In genomic region chr1:1376551-1377226, GRCh38 we compare ENCODE assay signal across 10 cellular contexts. TPM values are rescaled to one million over a fixed set of nuclear protein-coding genes. Genes with fewer than 3 reads are reported as not detected.
DNase-seq lines count a peak whose midpoint lies in the region; ATAC-seq and TF ChIP-seq lines count a peak whose summit lies in the region.
"Had no signal": no experiment of that assay in that cellular context is flagged by ENCODE, and none has a peak within 500 bp of the region (broad histone marks: within the 10 kb centered on the region; RNA-seq: fewer than 3 reads in every experiment).

No MANE protein-coding gene starts in this region.

- no peaks in the 10 kb centered on the region for H3K27me3 Mint-ChIP-seq in activated CD4-positive, alpha-beta memory T cell treated with anti-CD3 and anti-CD28 coated beads, Interleukin-2, amount 10 ng/mL, durations not matched to agents 7 days and 5 days
- no peaks in the 10 kb centered on the region for H3K27me3 Mint-ChIP-seq in mesothelial cell of epicardium (ENCODE audit: low read depth)

- H3K27ac Mint-ChIP-seq in activated CD4-positive, alpha-beta memory T cell treated with anti-CD3 and anti-CD28 coated beads, Interleukin-2, amount 10 ng/mL, durations not matched to agents 7 days and 5 days = peak overlapping the region; percentile 95
- H3K27ac Mint-ChIP-seq in mesothelial cell of epicardium = no peak overlapping the region

- 81% methylated on average over 9 of the region's 10 CpGs for WGBS in SK-N-SH (ENCODE audit: low lambda C conversion rate)

- H3K36me3 ChIP-seq in DOHH2 (ENCODE audit: control insufficient read depth, low read length) (peaks cover 41% of the 10 kb centered on the region), SK-N-SH (replicated peaks in 1 of 2; ENCODE audit: control insufficient read depth in 1 of 2, insufficient read depth in 2 of 2, low read length in 1 of 2) (peaks cover 0 to 8% of the 10 kb centered on the region in 2 experiments)

- H3K4me3 ChIP-seq in DOHH2 (ENCODE audit: low read length) (peak overlapping the region; percentile 98), SK-N-SH (ENCODE audit: low read depth in 2 of 2, low read length in 1 of 2) (no peak overlapping the region)

- no peaks in the 10 kb centered on the region for H3K27me3 ChIP-seq in DOHH2 (ENCODE audit: control insufficient read depth, low read length)
- H3K27me3 ChIP-seq in SK-N-SH (ENCODE audit: insufficient read depth) = no peaks in the 10 kb centered on the region

- TF ChIP-seq CTCF in 22Rv1 (IDR thresholded peaks at IDR 0.05) (no peak), DOHH2 (IDR thresholded peaks at IDR 0.05; ENCODE audit: low read depth, low read length, poor library complexity, severe bottlenecking) (no peak), mesothelial cell of epicardium (IDR thresholded peaks at IDR 0.05; ENCODE audit: unreplicated experiment) (no peak), SK-N-SH (IDR thresholded peaks at IDR 0.05) (no peak)

- ATAC-seq in GM19452 (IDR thresholded peaks at IDR 0.05; ENCODE audit: unreplicated experiment) = no peak

- H3K9me3 ChIP-seq in DOHH2 (ENCODE audit: control insufficient read depth, insufficient read depth, low read length) (no peaks in the 10 kb centered on the region), SK-N-SH (no peaks in the 10 kb centered on the region)

- H3K36me3 Mint-ChIP-seq in activated CD4-positive, alpha-beta memory T cell treated with anti-CD3 and anti-CD28 coated beads, Interleukin-2, amount 10 ng/mL, durations not matched to agents 7 days and 5 days (ENCODE audit: low read depth) = peaks cover 11% of the 10 kb centered on the region
- no peaks in the 10 kb centered on the region for H3K36me3 Mint-ChIP-seq in mesothelial cell of epicardium

- H3K9me3 Mint-ChIP-seq in activated CD4-positive, alpha-beta memory T cell treated with anti-CD3 and anti-CD28 coated beads, Interleukin-2, amount 10 ng/mL, durations not matched to agents 7 days and 5 days = no peaks in the 10 kb centered on the region
- H3K9me3 Mint-ChIP-seq in mesothelial cell of epicardium = no peaks in the 10 kb centered on the region

- peaks cover 7% of the 10 kb centered on the region for H3F3A ChIP-seq in DOHH2 (ENCODE audit: control insufficient read depth, insufficient read depth)
- H3F3A ChIP-seq in SK-N-SH (replicated peaks; ENCODE audit: insufficient read depth) = peaks cover 13% of the 10 kb centered on the region

- H3K9ac ChIP-seq in SK-N-SH = no peak overlapping the region

- H3K9me2 ChIP-seq in DOHH2 (replicated peaks; ENCODE audit: control insufficient read depth, low read length) = no peaks in the 10 kb centered on the region
- H3K9me2 ChIP-seq in SK-N-SH = no peaks in the 10 kb centered on the region

- H4K20me1 ChIP-seq in DOHH2 (ENCODE audit: control insufficient read depth, insufficient read depth, low read depth, low read length) = peaks cover 6% of the 10 kb centered on the region; the same call in 1 of the 2 replicates
- H4K20me1 ChIP-seq in SK-N-SH (ENCODE audit: insufficient read depth) = no peaks in the 10 kb centered on the region

- H3K4me3 Mint-ChIP-seq in activated CD4-positive, alpha-beta memory T cell treated with anti-CD3 and anti-CD28 coated beads, Interleukin-2, amount 10 ng/mL, durations not matched to agents 7 days and 5 days = peak overlapping the region; percentile 90
- peak overlapping the region; percentile 83 for H3K4me3 Mint-ChIP-seq in mesothelial cell of epicardium

- no peak for DNase-seq in activated CD4-positive, alpha-beta memory T cell treated with anti-CD3 and anti-CD28 coated beads, Interleukin-2, amount 10 ng/mL, durations not matched to agents 7 days and 5 days
- DNase-seq in mesothelial cell of epicardium (ENCODE audit: low spot score in 2 of 2, unreplicated experiment in 2 of 2) = no peak
- no peak for DNase-seq in substantia nigra (lab: John Stamatoyannopoulos, UW)
- DNase-seq in SK-N-SH = no peak
- DNase-seq in NCI-H1105 (lab: John Stamatoyannopoulos, UW) = no peak
- DNase-seq: NCI-H2029 treated with DMSO at 0.1 percent for 48 hours, WERI-Rb-1 had no signal

- H3K4me1 ChIP-seq in DOHH2 (ENCODE audit: control insufficient read depth, low read length) = peaks cover 30% of the 10 kb centered on the region
- H3K4me1 ChIP-seq in SK-N-SH (ENCODE audit: control insufficient read depth in 1 of 2, insufficient read depth in 2 of 2, low read depth in 1 of 2, low read length in 1 of 2) = peaks cover 0 to 27% of the 10 kb centered on the region in 2 experiments; a peak in 1 of 4 replicates

- CTCF ChIA-PET in activated CD4-positive, alpha-beta memory T cell treated with anti-CD3 and anti-CD28 coated beads, Interleukin-2, amount 10 ng/mL, durations not matched to agents 7 days and 5 days (lab: Charles Lee) = interaction anchor here (1.5 kb wide), 1 partner anchor 128 kb away, joined by 8 read pairs; no protein-coding TSS in a partner anchor
- CTCF ChIA-PET in SK-N-SH (lab: Yijun Ruan, JAX) = interaction anchor here (0.6 to 1.5 kb wide), 5 partner anchors 8 to 129 kb away, joined by 3 to 6 read pairs (median 3); no protein-coding TSS in a partner anchor

- no peak for TF ChIP-seq RAD21 in SK-N-SH (IDR thresholded peaks at IDR 0.05; ENCODE audit: low read length)

- no peak for TF ChIP-seq EP300 in SK-N-SH (IDR thresholded peaks at IDR 0.05; ENCODE audit: borderline replicate concordance in 1 of 2, low read depth in 1 of 2, low read length in 1 of 2)

- H3K4me1 Mint-ChIP-seq in activated CD4-positive, alpha-beta memory T cell treated with anti-CD3 and anti-CD28 coated beads, Interleukin-2, amount 10 ng/mL, durations not matched to agents 7 days and 5 days = peaks cover 35% of the 10 kb centered on the region
- H3K4me1 Mint-ChIP-seq in mesothelial cell of epicardium = peaks cover 14% of the 10 kb centered on the region

- no peak overlapping the region for H2AFZ ChIP-seq in SK-N-SH (ENCODE audit: low read depth)

- H3K4me2 ChIP-seq in DOHH2 (ENCODE audit: low read length) (peak overlapping the region; percentile 81), SK-N-SH (no peak overlapping the region)

- peaks cover 46% of the 10 kb centered on the region for H3K79me2 ChIP-seq in DOHH2 (ENCODE audit: control insufficient read depth, low read length)
- peaks cover 36% of the 10 kb centered on the region for H3K79me2 ChIP-seq in SK-N-SH (ENCODE audit: insufficient read depth)

- H3K27ac ChIP-seq in 22Rv1 = peak overlapping the region; percentile 84; the same call in 1 of the 2 replicates
- H3K27ac ChIP-seq in DOHH2 (ENCODE audit: low read depth, low read length) = no peak overlapping the region
- no peak overlapping the region for H3K27ac ChIP-seq in substantia nigra (ENCODE audit: low read depth, low read length, poor library complexity, severe bottlenecking)
- no peak overlapping the region for H3K27ac ChIP-seq in SK-N-SH (ENCODE audit: low read depth in 2 of 2, low read length in 1 of 2)

- POLR2A ChIA-PET in activated CD4-positive, alpha-beta memory T cell treated with anti-CD3 and anti-CD28 coated beads, Interleukin-2, amount 10 ng/mL, durations not matched to agents 7 days and 5 days (lab: Charles Lee) = interaction anchor here (0.8 to 3.7 kb wide), 7 partner anchors 9 to 134 kb away, joined by 3 to 51 read pairs (median 5); partner anchors contain the start of genes CCNL2 and MRPL20
- POLR2A ChIA-PET in SK-N-SH (lab: Yijun Ruan, JAX) = no interaction called here

TF ChIP-seq in SK-N-SH, 30 proteins besides CTCF, POLR2A, EP300 and RAD21 (continues in another document):
- no peak for TF ChIP-seq NRF1 (IDR thresholded peaks at IDR 0.05; ENCODE audit: low read depth, low read length)
- no peak for TF ChIP-seq EZH2phosphoT487 (IDR thresholded peaks at IDR 0.05; ENCODE audit: borderline replicate concordance, low read depth)
- TF ChIP-seq MEF2A (IDR thresholded peaks at IDR 0.05; ENCODE audit: borderline replicate concordance, low read depth) = no peak
- TF ChIP-seq TEAD4 (IDR thresholded peaks at IDR 0.05; ENCODE audit: borderline replicate concordance, insufficient read depth) = no peak
- TF ChIP-seq YY1 (IDR thresholded peaks at IDR 0.05; ENCODE audit: low read depth) = no peak

RNA-seq across cellular contexts. Expression of gene AURKAIP1, which starts 1.7 kb away (rescaled TPM):
- total RNA-seq in activated CD4-positive, alpha-beta memory T cell treated with anti-CD3 and anti-CD28 coated beads, Interleukin-2, amount 10 ng/mL, durations not matched to agents 7 days and 5 days = 100 to 1,000 TPM; 121 to 122 TPM
- total RNA-seq in mesothelial cell of epicardium = 75.5 to 78.6 TPM (median 78.3 TPM) in 3 replicates
- 175 and 214 TPM in 2 replicates for polyA plus RNA-seq in SK-N-SH (2012; rRNA removed)
- 124 and 141 TPM in 2 replicates for polyA plus RNA-seq in SK-N-SH (2012; cell fraction: cytosol; rRNA removed)
- polyA plus RNA-seq in SK-N-SH (2012; cell fraction: nucleus; rRNA removed) = 147 and 267 TPM in 2 replicates

RNA-seq across cellular contexts. Expression of gene MXRA8, which starts 18.3 kb away (rescaled TPM):
- under 1 TPM; 0.18 to 0.23 TPM for total RNA-seq in activated CD4-positive, alpha-beta memory T cell treated with anti-CD3 and anti-CD28 coated beads, Interleukin-2, amount 10 ng/mL, durations not matched to agents 7 days and 5 days
- total RNA-seq in mesothelial cell of epicardium = 157 to 163 TPM (median 161 TPM) in 3 replicates
- polyA plus RNA-seq in SK-N-SH (2012; rRNA removed) = 2.5 and 3.8 TPM in 2 replicates
- 0.90 and 1.8 TPM in 2 replicates for polyA plus RNA-seq in SK-N-SH (2012; cell fraction: cytosol; rRNA removed)
- polyA plus RNA-seq in SK-N-SH (2012; cell fraction: nucleus; rRNA removed) = 14.2 and 20.4 TPM in 2 replicates

RNA-seq across cellular contexts. Expression of gene CCNL2, which starts 22.4 kb away (rescaled TPM):
- 100 to 1,000 TPM; 104 TPM for total RNA-seq in activated CD4-positive, alpha-beta memory T cell treated with anti-CD3 and anti-CD28 coated beads, Interleukin-2, amount 10 ng/mL, durations not matched to agents 7 days and 5 days
- total RNA-seq in mesothelial cell of epicardium = 396 to 423 TPM (median 405 TPM) in 3 replicates
- polyA plus RNA-seq in SK-N-SH (2012; rRNA removed) = 362 and 475 TPM in 2 replicates
- 51.6 and 68.2 TPM in 2 replicates for polyA plus RNA-seq in SK-N-SH (2012; cell fraction: cytosol; rRNA removed)
- 3,259 and 3,720 TPM in 2 replicates for polyA plus RNA-seq in SK-N-SH (2012; cell fraction: nucleus; rRNA removed)

RNA-seq across cellular contexts. Expression of gene DVL1, which starts 27.5 kb away (rescaled TPM):
- 10 to 100 TPM; 36.0 to 37.8 TPM for total RNA-seq in activated CD4-positive, alpha-beta memory T cell treated with anti-CD3 and anti-CD28 coated beads, Interleukin-2, amount 10 ng/mL, durations not matched to agents 7 days and 5 days
- total RNA-seq in mesothelial cell of epicardium = 54.5 to 58.5 TPM (median 54.7 TPM) in 3 replicates
- polyA plus RNA-seq in SK-N-SH (2012; rRNA removed) = 31.3 and 32.0 TPM in 2 replicates
- polyA plus RNA-seq in SK-N-SH (2012; cell fraction: cytosol; rRNA removed) = 7.9 and 13.4 TPM in 2 replicates
- 145 and 194 TPM in 2 replicates for polyA plus RNA-seq in SK-N-SH (2012; cell fraction: nucleus; rRNA removed)

RNA-seq across cellular contexts. Expression of gene MRPL20, which starts 30.4 kb away (rescaled TPM):
- total RNA-seq in activated CD4-positive, alpha-beta memory T cell treated with anti-CD3 and anti-CD28 coated beads, Interleukin-2, amount 10 ng/mL, durations not matched to agents 7 days and 5 days = 10 to 100 TPM; 82.8 to 87.3 TPM
- total RNA-seq in mesothelial cell of epicardium = 87.9 to 98.2 TPM (median 94.7 TPM) in 3 replicates
- 159 and 210 TPM in 2 replicates for polyA plus RNA-seq in SK-N-SH (2012; rRNA removed)
- 202 and 236 TPM in 2 replicates for polyA plus RNA-seq in SK-N-SH (2012; cell fraction: cytosol; rRNA removed)
- 104 and 133 TPM in 2 replicates for polyA plus RNA-seq in SK-N-SH (2012; cell fraction: nucleus; rRNA removed)

Comparison
In these comparisons a context has a peak if more than half of its experiments do, and no peak if none do; other contexts are left out.
1. RNA of gene MXRA8, which starts 18.3 kb away (total RNA-seq): 157 to 163 TPM in mesothelial cell of epicardium; 0.18 to 0.23 TPM in activated CD4-positive, alpha-beta memory T cell treated with anti-CD3 and anti-CD28 coated beads, Interleukin-2, amount 10 ng/mL, durations not matched to agents 7 days and 5 days; every median in the first group is over 100 times any median in the second.